In the genomic region with DNA sequence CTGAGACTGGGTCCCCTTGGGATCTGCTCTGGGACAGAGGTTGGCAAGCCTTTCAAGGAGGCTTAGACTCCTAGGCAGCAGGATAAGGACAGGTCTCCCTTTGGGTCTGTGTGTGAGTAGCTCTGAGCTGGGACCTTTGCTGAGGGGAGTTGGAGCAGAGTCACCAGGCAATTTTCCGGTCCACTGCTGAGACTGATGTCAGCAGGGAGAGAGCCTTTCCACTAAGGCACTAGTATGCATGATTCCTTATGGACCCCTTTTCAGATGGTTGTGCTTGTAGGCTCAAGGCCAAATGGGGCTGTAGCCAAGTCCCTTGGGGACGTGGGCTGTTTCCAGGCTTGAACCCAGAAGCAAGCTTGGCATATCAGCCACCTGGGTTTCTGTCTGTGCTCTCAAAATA, we compare ENCODE assay signal across 15 cellular contexts.
"Had no signal": no experiment of that assay in that cellular context is flagged by ENCODE, and none has a peak within 500 bp of the region (broad histone marks: within the 10 kb centered on the region; RNA-seq: fewer than 3 reads in every experiment).

No MANE protein-coding gene starts in this region.

- H3K4me3 Mint-ChIP-seq: activated B cell treated with CpG ODN at 0.5 μM for 24 hours; activated CD4-positive, alpha-beta T cell treated with anti-CD3 and anti-CD28 coated beads, Interleukin-2, amount 10 ng/mL, durations not matched to agents 7 days and 5 days had no signal

- H3K27ac ChIP-seq: breast epithelium, dorsolateral prefrontal cortex, left ventricle myocardium inferior, ovary, sigmoid colon, transverse colon had no signal

- H3K4me1 Mint-ChIP-seq: activated B cell treated with CpG ODN at 0.5 μM for 24 hours had no signal

- DNase-seq: activated B cell treated with CpG ODN at 0.5 μM for 24 hours; activated CD4-positive, alpha-beta T cell treated with anti-CD3 and anti-CD28 coated beads, Interleukin-2, amount 10 ng/mL, durations not matched to agents 7 days and 5 days; activated T-cell treated with anti-CD3 and anti-CD28 coated beads, Interleukin-2, amount 50 U/mL, for 1 hour; dorsolateral prefrontal cortex; foreskin fibroblast; left ventricle myocardium inferior; mesendoderm; ovary; sigmoid colon; stimulated activated CD4-positive, alpha-beta T cell treated with anti-CD3 and anti-CD28 coated beads, Interleukin-12 subunit alpha, Interleukin-12 subunit beta, amount 100 ng/mL, for 4 hours; stimulated activated naive CD4-positive, alpha-beta T cell; substantia nigra; transverse colon had no signal

- H3K27me3 ChIP-seq: breast epithelium, dorsolateral prefrontal cortex, ovary, sigmoid colon, transverse colon had no signal

- H3K4me1 ChIP-seq: breast epithelium, left ventricle myocardium inferior, sigmoid colon, transverse colon had no signal

- H3K4me3 ChIP-seq: breast epithelium, dorsolateral prefrontal cortex, left ventricle myocardium inferior, ovary, sigmoid colon, transverse colon had no signal

- H3K27ac Mint-ChIP-seq: activated B cell treated with CpG ODN at 0.5 μM for 24 hours; activated CD4-positive, alpha-beta T cell treated with anti-CD3 and anti-CD28 coated beads, Interleukin-2, amount 10 ng/mL, durations not matched to agents 7 days and 5 days; activated naive CD4-positive, alpha-beta T cell treated with anti-CD3 and anti-CD28 coated beads, Interleukin-2, amount 50 U/mL, for 72 hours had no signal

- H3K36me3 ChIP-seq: breast epithelium, ovary, sigmoid colon had no signal

- H3K9me3 ChIP-seq: transverse colon had no signal

- H3K27me3 Mint-ChIP-seq: activated B cell treated with CpG ODN at 0.5 μM for 24 hours; activated CD4-positive, alpha-beta T cell treated with anti-CD3 and anti-CD28 coated beads, Interleukin-2, amount 10 ng/mL, durations not matched to agents 7 days and 5 days had no signal
